Comparison of ENCODE assay signal across 17 cellular contexts in genomic region chr3:13068269-13069010, GRCh38. TPM values are rescaled to one million over a fixed set of nuclear protein-coding genes. Genes with fewer than 3 reads are reported as not detected.
DNase-seq lines count a peak whose midpoint lies in the region; ATAC-seq and TF ChIP-seq lines count a peak whose summit lies in the region.
"Had no signal": no experiment of that assay in that cellular context is flagged by ENCODE, and none has a peak within 500 bp of the region (broad histone marks: within the 10 kb centered on the region; RNA-seq: fewer than 3 reads in every experiment).

No MANE protein-coding gene starts in this region.

- TF ChIP-seq CTCF in DND-41 (IDR thresholded peaks at IDR 0.05; ENCODE audit: borderline replicate concordance, extremely low read depth, low read length, poor library complexity, severe bottlenecking) (peak; percentile 34), GM23338 (conservative IDR thresholded peaks at IDR 0.05; ENCODE audit: low read depth in 2 of 2) (peak; percentile 8 to 13; a peak in 1 of 4 replicates), natural killer cell (IDR thresholded peaks at IDR 0.05) (no peak), left ventricle myocardium inferior (IDR thresholded peaks at IDR 0.05; ENCODE audit: borderline replicate concordance) (no peak)

- H3K9me3 ChIP-seq in DND-41 (ENCODE audit: insufficient read depth, low read length, severe bottlenecking) (no peaks in the 10 kb centered on the region), left ventricle myocardium inferior (replicated peaks) (no peaks in the 10 kb centered on the region)
- H3K9me3 ChIP-seq: HAP-1, heart left ventricle had no signal

- H3K27me3 ChIP-seq in DND-41 (ENCODE audit: insufficient read depth, low read length, poor library complexity) (no peaks in the 10 kb centered on the region), GM23338 (ENCODE audit: insufficient read depth) (peaks cover 9% of the 10 kb centered on the region; the same call in 1 of the 2 replicates), left ventricle myocardium inferior (ENCODE audit: low read depth) (peaks cover 6% of the 10 kb centered on the region)

- H3K27ac ChIP-seq in DND-41 (ENCODE audit: low read length) (peak overlapping the region; percentile 99), GM23338 (ENCODE audit: low read depth) (no peak overlapping the region), left ventricle myocardium inferior (replicated peaks) (no peak overlapping the region)
- H3K27ac ChIP-seq: coronary artery, heart left ventricle had no signal

- no peak overlapping the region for H2AFZ ChIP-seq in DND-41 (ENCODE audit: low read depth, low read length)
- H2AFZ ChIP-seq in GM23338, result no peak overlapping the region

- H3K4me3 Mint-ChIP-seq in GM23338 (no peak overlapping the region), natural killer cell (peak overlapping the region; percentile 51)
- no peak overlapping the region for H3K4me3 Mint-ChIP-seq in activated CD8-positive, alpha-beta T cell treated with anti-CD3 and anti-CD28 coated beads, Interleukin-2, amount 10 ng/mL, durations not matched to agents 7 days and 5 days

- DNase-seq in DND-41, result no peak
- DNase-seq in GM23338 (ENCODE audit: low spot score), result no peak
- no peak for DNase-seq in activated CD8-positive, alpha-beta T cell treated with anti-CD3 and anti-CD28 coated beads, Interleukin-2, amount 10 ng/mL, durations not matched to agents 7 days and 5 days
- no peak for DNase-seq in natural killer cell
- DNase-seq in left ventricle myocardium inferior, result no peak
- DNase-seq: amygdala; GF-D8; heart left ventricle; kidney glomerular epithelial cell; retina; SHP77 treated with DMSO at 0.1 percent for 48 hours; stimulated activated CD4-positive, alpha-beta T cell treated with anti-CD3 and anti-CD28 coated beads, Interleukin-2, amount 100 ng/mL, for 24 hours had no signal

- no peak overlapping the region for H3K4me3 ChIP-seq in DND-41 (ENCODE audit: low read depth in 1 of 2, low read length in 2 of 2)
- no peak overlapping the region for H3K4me3 ChIP-seq in GM23338
- H3K4me3 ChIP-seq in left ventricle myocardium inferior, result no peak overlapping the region
- H3K4me3 ChIP-seq: coronary artery, HAP-1, heart left ventricle had no signal

- H3K4me1 ChIP-seq in DND-41 (ENCODE audit: insufficient read depth, low read length) (peaks cover 79% of the 10 kb centered on the region), GM23338 (ENCODE audit: insufficient read depth) (peaks cover 4% of the 10 kb centered on the region; the same call in 1 of the 2 replicates), left ventricle myocardium inferior (peaks cover 17% of the 10 kb centered on the region)
- H3K4me1 ChIP-seq: HAP-1 had no signal

- H3K36me3 Mint-ChIP-seq in GM23338 (ENCODE audit: low read depth) (no peaks in the 10 kb centered on the region), natural killer cell (no peaks in the 10 kb centered on the region)
- H3K36me3 Mint-ChIP-seq in activated CD8-positive, alpha-beta T cell treated with anti-CD3 and anti-CD28 coated beads, Interleukin-2, amount 10 ng/mL, durations not matched to agents 7 days and 5 days (ENCODE audit: low read depth), result peaks cover 30% of the 10 kb centered on the region

- peaks cover 18% of the 10 kb centered on the region for H3K27me3 Mint-ChIP-seq in GM23338 (ENCODE audit: insufficient read depth, low read depth, poor library complexity)
- H3K27me3 Mint-ChIP-seq in activated CD8-positive, alpha-beta T cell treated with anti-CD3 and anti-CD28 coated beads, Interleukin-2, amount 10 ng/mL, durations not matched to agents 7 days and 5 days (ENCODE audit: low read depth), result no peaks in the 10 kb centered on the region
- no peaks in the 10 kb centered on the region for H3K27me3 Mint-ChIP-seq in natural killer cell (ENCODE audit: low read depth in 2 of 2)

- H3K36me3 ChIP-seq in DND-41 (ENCODE audit: insufficient read depth, low read length) (no peaks in the 10 kb centered on the region), GM23338 (ENCODE audit: insufficient read depth) (no peaks in the 10 kb centered on the region), left ventricle myocardium inferior (no peaks in the 10 kb centered on the region)
- H3K36me3 ChIP-seq: HAP-1, heart left ventricle had no signal

- H3F3A ChIP-seq in GM23338 (replicated peaks; ENCODE audit: low read depth), result no peaks in the 10 kb centered on the region

- H3K9me3 Mint-ChIP-seq in GM23338, result no peaks in the 10 kb centered on the region
- no peaks in the 10 kb centered on the region for H3K9me3 Mint-ChIP-seq in activated CD8-positive, alpha-beta T cell treated with anti-CD3 and anti-CD28 coated beads, Interleukin-2, amount 10 ng/mL, durations not matched to agents 7 days and 5 days (ENCODE audit: insufficient read depth)
- H3K9me3 Mint-ChIP-seq in natural killer cell, result no peaks in the 10 kb centered on the region

- no peak overlapping the region for H3K27ac Mint-ChIP-seq in GM23338
- peak overlapping the region; percentile 99 for H3K27ac Mint-ChIP-seq in activated CD8-positive, alpha-beta T cell treated with anti-CD3 and anti-CD28 coated beads, Interleukin-2, amount 10 ng/mL, durations not matched to agents 7 days and 5 days
- peak overlapping the region; percentile 93 to 94 for H3K27ac Mint-ChIP-seq in natural killer cell

- peak overlapping the region; percentile 64 for H3K9ac ChIP-seq in DND-41 (ENCODE audit: low read depth, low read length)

- H3K79me2 ChIP-seq in DND-41 (ENCODE audit: insufficient read depth, low read length), result no peaks in the 10 kb centered on the region
- no peaks in the 10 kb centered on the region for H3K79me2 ChIP-seq in GM23338 (replicated peaks; ENCODE audit: insufficient read depth)

- ATAC-seq in DND-41 (ENCODE audit: insufficient read depth, low read depth) (no peak), GM23338 (no peak), natural killer cell (no peak), GM21576 (IDR thresholded peaks at IDR 0.05; ENCODE audit: unreplicated experiment) (no peak), HG02571 (IDR thresholded peaks at IDR 0.05; ENCODE audit: unreplicated experiment) (no peak)
- ATAC-seq in activated CD8-positive, alpha-beta T cell treated with anti-CD3 and anti-CD28 coated beads, Interleukin-2, amount 10 ng/mL, durations not matched to agents 7 days and 5 days, result no peak
- ATAC-seq: esophagus mucosa, heart left ventricle had no signal

- H4K20me1 ChIP-seq in DND-41 (ENCODE audit: insufficient read depth, low read length), result no peaks in the 10 kb centered on the region
- no peaks in the 10 kb centered on the region for H4K20me1 ChIP-seq in GM23338 (replicated peaks; ENCODE audit: insufficient read depth)

- intact Hi-C loops in natural killer cell (cut with micrococcal nuclease) (loop anchor here (1.0 to 2.0 kb wide), 3 partner anchors 28 to 56 kb away; no protein-coding TSS in a partner anchor), left ventricle myocardium inferior (cut with micrococcal nuclease) (no loop called here)

- H3K9me2 ChIP-seq in GM23338 (ENCODE audit: insufficient read depth), result no peaks in the 10 kb centered on the region

- H3K4me2 ChIP-seq in DND-41 (ENCODE audit: insufficient read depth, low read length) (no peak overlapping the region), GM23338 (no peak overlapping the region)

- POLR2A ChIA-PET in activated CD8-positive, alpha-beta T cell treated with anti-CD3 and anti-CD28 coated beads, Interleukin-2, amount 10 ng/mL, durations not matched to agents 7 days and 5 days (lab: Charles Lee), result no interaction called here

- H3K4me1 Mint-ChIP-seq in GM23338 (peaks cover 3% of the 10 kb centered on the region; the same call in 2 of the 3 replicates), natural killer cell (peaks cover 53 to 63% of the 10 kb centered on the region in 2 donors)
- H3K4me1 Mint-ChIP-seq in activated CD8-positive, alpha-beta T cell treated with anti-CD3 and anti-CD28 coated beads, Interleukin-2, amount 10 ng/mL, durations not matched to agents 7 days and 5 days (ENCODE audit: low read depth), result peaks cover 75% of the 10 kb centered on the region

- CTCF ChIA-PET in activated CD8-positive, alpha-beta T cell treated with anti-CD3 and anti-CD28 coated beads, Interleukin-2, amount 10 ng/mL, durations not matched to agents 7 days and 5 days (lab: Charles Lee), result interaction anchor here (1.0 to 1.1 kb wide), 2 partner anchors 10 to 57 kb away, joined by 3 to 6 read pairs; no protein-coding TSS in a partner anchor

TF ChIP-seq in GM23338, 12 proteins besides CTCF, POLR2A, EP300 and RAD21:
- no peak for TF ChIP-seq ZNF114 (CRISPR knock-in tag; IDR thresholded peaks at IDR 0.05)
- no peak for TF ChIP-seq EZH2 (IDR thresholded peaks at IDR 0.05; ENCODE audit: low read depth, unreplicated experiment)
- no peak for TF ChIP-seq STAT1 (IDR thresholded peaks at IDR 0.05; ENCODE audit: unreplicated experiment)

RNA-seq across cellular contexts. Expression of gene IQSEC1, which starts 4.8 kb away (rescaled TPM):
- total RNA-seq in GM23338 (2014; rRNA removed; shearing (Covaris generic)), result 36.2 and 51.9 TPM in 2 replicates
- 7.7 and 8.0 TPM in 2 replicates for polyA plus RNA-seq in GM23338 (2016; fragmentation: Nextera tagmentation; extraction: Ambion mirVana)
- 10 to 100 TPM; 47.8 to 53.8 TPM for total RNA-seq in activated CD8-positive, alpha-beta T cell treated with anti-CD3 and anti-CD28 coated beads, Interleukin-2, amount 10 ng/mL, durations not matched to agents 7 days and 5 days
- total RNA-seq in natural killer cell (100 to 1,000 TPM; 124 to 189 (median 138) TPM), left ventricle myocardium inferior (78.6 TPM)

Comparison
In these comparisons a context has a peak if more than half of its experiments do, and no peak if none do; other contexts are left out.
1. CTCF ChIP-seq: peak in DND-41 (single experiment) and GM23338 (2 of 2); none in natural killer cell (single experiment) and left ventricle myocardium inferior (single experiment).